ENCODE assay signal across 8 cellular contexts in genomic region chr14:100297320-100298300, GRCh38. TPM values are rescaled to one million over a fixed set of nuclear protein-coding genes. Genes with fewer than 3 reads are reported as not detected.
DNase-seq lines count a peak whose midpoint lies in the region; ATAC-seq and TF ChIP-seq lines count a peak whose summit lies in the region.

No MANE protein-coding gene starts in this region.

- peaks cover 3% of the 10 kb centered on the region for H3K36me3 Mint-ChIP-seq in chondrocyte (ENCODE audit: low read depth)
- peaks cover 1% of the 10 kb centered on the region for H3K36me3 Mint-ChIP-seq in mesothelial cell of epicardium

- DNase-seq in CD1c-positive myeloid dendritic cell (ENCODE audit: extremely low spot score) (peak; percentile 88), chondrocyte (ENCODE audit: low spot score) (peak; percentile 77), mesothelial cell of epicardium (ENCODE audit: low spot score in 2 of 2, unreplicated experiment in 2 of 2) (no peak), NCI-H146 (lab: John Stamatoyannopoulos, UW) (no peak), NCI-H2227 treated with DMSO at 0.1 percent for 48 hours (lab: John Stamatoyannopoulos, UW) (no peak)
- no peak for DNase-seq in activated CD4-positive, alpha-beta T cell treated with anti-CD3 and anti-CD28 coated beads for 1 hour

- H3K4me3 Mint-ChIP-seq in chondrocyte (ENCODE audit: unreplicated experiment) (no peak overlapping the region), mesothelial cell of epicardium (no peak overlapping the region)

- H3K4me1 Mint-ChIP-seq in chondrocyte (ENCODE audit: low read depth), result peaks cover 11% of the 10 kb centered on the region
- no peaks in the 10 kb centered on the region for H3K4me1 Mint-ChIP-seq in mesothelial cell of epicardium

- H3K27me3 Mint-ChIP-seq in chondrocyte (ENCODE audit: low read depth) (no peaks in the 10 kb centered on the region), mesothelial cell of epicardium (ENCODE audit: low read depth) (no peaks in the 10 kb centered on the region)

- peak overlapping the region; percentile 78 for H3K27ac Mint-ChIP-seq in chondrocyte (ENCODE audit: unreplicated experiment)
- H3K27ac Mint-ChIP-seq in mesothelial cell of epicardium, result peak overlapping the region; percentile 16

- TF ChIP-seq CTCF in chondrocyte (IDR thresholded peaks at IDR 0.05), result no peak
- TF ChIP-seq CTCF in mesothelial cell of epicardium (IDR thresholded peaks at IDR 0.05; ENCODE audit: unreplicated experiment), result no peak

- ATAC-seq in GM21367 (IDR thresholded peaks at IDR 0.05; ENCODE audit: unreplicated experiment), result peak; percentile 86
- ATAC-seq in HG03571 (IDR thresholded peaks at IDR 0.05; ENCODE audit: unreplicated experiment), result peak; percentile 62

- no peaks in the 10 kb centered on the region for H3K9me3 Mint-ChIP-seq in chondrocyte (ENCODE audit: low read depth)
- H3K9me3 Mint-ChIP-seq in mesothelial cell of epicardium, result no peaks in the 10 kb centered on the region

RNA-seq across cellular contexts. Expression of gene SLC25A29, which starts 8.6 kb away (rescaled TPM):
- 22.2 to 29.3 TPM (median 26.6 TPM) in 3 replicates for total RNA-seq in chondrocyte
- total RNA-seq in mesothelial cell of epicardium, result 102 to 103 TPM (median 102 TPM) in 3 replicates

RNA-seq across cellular contexts. Expression of gene SLC25A47, which starts 25.5 kb away (rescaled TPM):
- total RNA-seq in chondrocyte (not detected in 3 replicates), mesothelial cell of epicardium (0.14 TPM in 1 of 3 replicates, not detected in the others)

RNA-seq across cellular contexts. Expression of gene YY1, which starts 58.7 kb away (rescaled TPM):
- total RNA-seq in chondrocyte (69.8 to 72.8 TPM (median 70.0 TPM) in 3 replicates), mesothelial cell of epicardium (89.0 to 94.5 TPM (median 91.9 TPM) in 3 replicates)

Comparison
In these comparisons a context has a peak if more than half of its experiments do, and no peak if none do; other contexts are left out.
1. DNase-seq: peak in CD1c-positive myeloid dendritic cell (single experiment) and chondrocyte (single experiment); none in mesothelial cell of epicardium (0 of 2), NCI-H146 (single experiment), NCI-H2227 treated with DMSO at 0.1 percent for 48 hours (single experiment) and activated CD4-positive, alpha-beta T cell treated with anti-CD3 and anti-CD28 coated beads for 1 hour (single experiment).